Comparison of ENCODE assay signal across 8 cellular contexts in the genomic region with DNA sequence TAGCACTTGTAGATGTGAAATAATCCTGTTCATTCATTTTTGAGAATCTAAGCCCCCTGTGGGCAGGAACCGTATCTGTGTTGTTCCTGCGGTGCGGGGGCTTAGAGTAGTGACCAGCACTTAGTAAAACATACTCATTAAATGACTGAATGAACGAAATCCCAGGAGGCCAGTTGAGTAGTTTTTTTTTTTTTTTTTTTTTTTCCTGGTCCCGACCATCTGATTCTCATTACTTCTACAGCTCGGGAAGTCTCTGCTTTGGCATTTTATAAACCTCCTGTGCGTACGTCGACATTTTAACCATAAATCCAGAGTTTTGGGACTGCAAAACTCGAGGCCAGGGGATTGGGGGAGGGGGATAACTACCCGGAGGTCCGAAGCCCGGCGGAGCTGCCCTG. TPM values are rescaled to one million over a fixed set of nuclear protein-coding genes. Genes with fewer than 3 reads are reported as not detected.
DNase-seq lines count a peak whose midpoint lies in the region; ATAC-seq, FAIRE-seq and TF ChIP-seq lines count a peak whose summit lies in the region.

No MANE protein-coding gene starts in this region.

- DNase-seq in H1 (ENCODE audit: low read depth in 1 of 2, low spot score in 2 of 2) (no peak), nephron progenitor cell (no peak), nucleus accumbens (lab: John Stamatoyannopoulos, UW) (no peak), GDM1 (lab: John Stamatoyannopoulos, UW) (no peak), DMS153 treated with DMSO at 0.1 percent for 48 hours (lab: John Stamatoyannopoulos, UW; ENCODE audit: unreplicated experiment) (no peak)

- H4K91ac ChIP-seq in H1 (replicated peaks; ENCODE audit: insufficient read length, low read length), result peak overlapping the region; percentile 91

- H3K9me3 Mint-ChIP-seq in nephron progenitor cell, result no peaks in the 10 kb centered on the region

- H2AFZ ChIP-seq in OCI-LY1 (ENCODE audit: low read length) (no peak overlapping the region), H1 (ENCODE audit: low read length) (no peak overlapping the region)

- TF ChIP-seq EP300 in H1 (IDR thresholded peaks at IDR 0.05; ENCODE audit: borderline replicate concordance in 1 of 2, low read depth in 2 of 2, low read length in 2 of 2), result no peak

- H3K9ac ChIP-seq in BLaER1 (peak overlapping the region; percentile 67; the same call in 1 of the 2 replicates), OCI-LY1 (ENCODE audit: low read length) (no peak overlapping the region), H1 (replicated peaks in 1 of 4; ENCODE audit: extremely low read depth in 1 of 4, low read depth in 3 of 4, low read length in 3 of 4) (no peak overlapping the region; a peak in 1 of 7 replicates)

- no peak overlapping the region for H4K5ac ChIP-seq in H1 (ENCODE audit: insufficient read length, low read depth, low read length)

- H2BK12ac ChIP-seq in H1 (ENCODE audit: low read depth, low read length), result peak overlapping the region; percentile 62; the same call in 1 of the 2 replicates

- CTCF ChIA-PET in H1 (lab: Charles Lee; ENCODE audit: partially characterized antibody), result interaction anchor here (0.6 to 2.6 kb wide), 4 partner anchors 22 to 193 kb away, joined by 4 to 8 read pairs (median 6); no protein-coding TSS in a partner anchor

- H2BK20ac ChIP-seq in H1 (ENCODE audit: low read length), result no peak overlapping the region

- no peak for TF ChIP-seq RAD21 in H1 (IDR thresholded peaks at IDR 0.05 in 1 of 2, conservative IDR thresholded peaks at IDR 0.05 in 1 of 2; ENCODE audit: low read depth in 2 of 2, low read length in 2 of 2)

- H4K20me1 ChIP-seq in BLaER1, result peaks cover 23% of the 10 kb centered on the region
- H4K20me1 ChIP-seq in OCI-LY1 (ENCODE audit: insufficient read depth, low read length), result no peaks in the 10 kb centered on the region
- H4K20me1 ChIP-seq in H1 (replicated peaks in 1 of 2; ENCODE audit: control insufficient read depth in 1 of 2, insufficient read depth in 2 of 2, low read length in 2 of 2), result no peaks in the 10 kb centered on the region

- H3K4me1 ChIP-seq in BLaER1 (peaks cover 23% of the 10 kb centered on the region), OCI-LY1 (ENCODE audit: insufficient read depth, low read length, severe bottlenecking) (peaks cover 6% of the 10 kb centered on the region), H1 (replicated peaks in 1 of 4; ENCODE audit: control insufficient read depth in 3 of 4, insufficient read depth in 4 of 4, low read length in 3 of 4) (peaks cover 11 to 24% (median 20%) of the 10 kb centered on the region in 4 experiments)

- no peaks in the 10 kb centered on the region for H3K36me3 Mint-ChIP-seq in nephron progenitor cell (ENCODE audit: low read depth)

- TF ChIP-seq CTCF in OCI-LY1 (IDR thresholded peaks at IDR 0.05; ENCODE audit: low read length) (no peak), H1 (IDR thresholded peaks at IDR 0.05; ENCODE audit: control extremely low read depth in 1 of 3, insufficient read depth in 1 of 3, low read depth in 1 of 3, low read length in 3 of 3) (no peak), nephron progenitor cell (IDR thresholded peaks at IDR 0.05) (no peak)

- H3K4me1 Mint-ChIP-seq in nephron progenitor cell, result peaks cover 59% of the 10 kb centered on the region

- peak overlapping the region; percentile 72 for H3K27ac ChIP-seq in BLaER1
- no peak overlapping the region for H3K27ac ChIP-seq in OCI-LY1 (ENCODE audit: low read depth, low read length, poor library complexity, severe bottlenecking)
- H3K27ac ChIP-seq in H1 (ENCODE audit: low read depth, low read length), result peak overlapping the region; percentile 77; the same call in 1 of the 2 replicates

- H3K27ac Mint-ChIP-seq in nephron progenitor cell, result peak overlapping the region; percentile 93

- H3F3A ChIP-seq in OCI-LY1 (ENCODE audit: insufficient read depth, low read length), result no peaks in the 10 kb centered on the region

- H3K27me3 ChIP-seq in BLaER1 (peaks cover 44% of the 10 kb centered on the region), OCI-LY1 (ENCODE audit: insufficient read depth, low read length) (peaks cover 8% of the 10 kb centered on the region; the same call in 1 of the 2 replicates), H1 (replicated peaks in 1 of 4; ENCODE audit: control insufficient read depth in 3 of 4, extremely low read depth in 1 of 4, insufficient read depth in 3 of 4, low read length in 3 of 4) (no peaks in the 10 kb centered on the region; a peak in 1 of 7 replicates)

- no peaks in the 10 kb centered on the region for H3K9me3 ChIP-seq in BLaER1
- H3K9me3 ChIP-seq in OCI-LY1 (ENCODE audit: low read length), result no peaks in the 10 kb centered on the region
- H3K9me3 ChIP-seq in H1 (ENCODE audit: insufficient read depth in 2 of 2, low read depth in 1 of 2, low read length in 1 of 2), result no peaks in the 10 kb centered on the region

- H3K4me3 ChIP-seq in BLaER1, result peak overlapping the region; percentile 68
- H3K4me3 ChIP-seq in OCI-LY1 (ENCODE audit: low read depth, low read length, poor library complexity, severe bottlenecking), result peak overlapping the region; percentile 63
- peak overlapping the region; percentile 37 to 65 (median 52); a peak in 6 of 8 replicates for H3K4me3 ChIP-seq in H1 (ENCODE audit: extremely low read depth in 1 of 4, insufficient read depth in 2 of 4, low read depth in 3 of 4, low read length in 4 of 4)

- POLR2A ChIA-PET in H1 (lab: Charles Lee; ENCODE audit: partially characterized antibody), result interaction anchor here (0.6 to 8.8 kb wide), 14 partner anchors 11 to 195 kb away, joined by 3 to 137 read pairs (median 4); a partner anchor contains a TSS

- H3K79me2 ChIP-seq in OCI-LY1 (ENCODE audit: insufficient read depth, low read length) (no peaks in the 10 kb centered on the region), H1 (ENCODE audit: control insufficient read depth in 1 of 2, insufficient read depth in 2 of 2, low read length in 2 of 2) (no peaks in the 10 kb centered on the region)

- peak overlapping the region; percentile 70 for H3K56ac ChIP-seq in H1 (replicated peaks; ENCODE audit: insufficient read length, low read depth, low read length)

- no peak overlapping the region for H4K8ac ChIP-seq in H1 (ENCODE audit: extremely low read depth, insufficient read depth, low read length)

- H3K4me3 Mint-ChIP-seq in nephron progenitor cell, result peak overlapping the region; percentile 70

- no peak overlapping the region for H3K4ac ChIP-seq in H1 (replicated peaks; ENCODE audit: insufficient read length, low read depth, low read length)

- H3K23me2 ChIP-seq in H1 (ENCODE audit: low read depth, low read length), result peaks cover 1% of the 10 kb centered on the region; the same call in 1 of the 2 replicates

- no peak overlapping the region for H3K23ac ChIP-seq in H1 (ENCODE audit: insufficient read length)

- peak overlapping the region; percentile 96 for H2BK120ac ChIP-seq in H1 (replicated peaks; ENCODE audit: low read depth, low read length)

- H3K18ac ChIP-seq in H1 (ENCODE audit: extremely low read depth, low read length), result peak overlapping the region; percentile 88

- H2BK5ac ChIP-seq in H1 (ENCODE audit: low read depth, low read length), result peak overlapping the region; percentile 80

- H2BK15ac ChIP-seq in H1 (ENCODE audit: low read length), result no peak overlapping the region

- WGBS in H1 (ENCODE audit: extremely low coverage in 1 of 2, insufficient coverage in 1 of 2, insufficient read length in 1 of 2, insufficient replicate concordance in 2 of 2, low coverage in 1 of 2, low lambda C conversion rate in 2 of 2, missing lambda C conversion rate in 1 of 2), 2 experiments, result 15% methylated on average over 9 of the region's 14 CpGs; no CpG with 5 or more reads in 1 of the 2 experiments

- no peak for FAIRE-seq in H1 (lab: Jason Lieb, UNC)

- no peak for TF ChIP-seq POLR2A in H1 (IDR thresholded peaks at IDR 0.05; ENCODE audit: control extremely low read depth in 1 of 2, low read depth in 2 of 2, low read length in 2 of 2)

- no peaks in the 10 kb centered on the region for H3K27me3 Mint-ChIP-seq in nephron progenitor cell (ENCODE audit: low read depth, poor library complexity)

- no peak overlapping the region for H3K14ac ChIP-seq in H1 (ENCODE audit: insufficient read length)

- H3K79me1 ChIP-seq in H1 (ENCODE audit: low read depth, low read length), result no peaks in the 10 kb centered on the region

- no peak for ATAC-seq in HG03108 (IDR thresholded peaks at IDR 0.05; ENCODE audit: unreplicated experiment)

- H3K36me3 ChIP-seq in BLaER1, result no peaks in the 10 kb centered on the region
- no peaks in the 10 kb centered on the region for H3K36me3 ChIP-seq in OCI-LY1 (ENCODE audit: insufficient read depth, low read length)
- H3K36me3 ChIP-seq in H1 (ENCODE audit: control insufficient read depth in 2 of 4, insufficient read depth in 4 of 4, low read length in 3 of 4), result no peaks in the 10 kb centered on the region

- H3K9me2 ChIP-seq in OCI-LY1 (ENCODE audit: low read depth, low read length), result no peaks in the 10 kb centered on the region

- peak overlapping the region; percentile 96 for H3K4me2 ChIP-seq in BLaER1
- H3K4me2 ChIP-seq in OCI-LY1 (ENCODE audit: low read length), result peak overlapping the region; percentile 80
- H3K4me2 ChIP-seq in H1 (ENCODE audit: insufficient read depth in 1 of 2, low read depth in 2 of 2, low read length in 2 of 2), result peak overlapping the region; percentile 71 to 78

- H2AK5ac ChIP-seq in H1 (ENCODE audit: low read depth, low read length), result peak overlapping the region; percentile 32; the same call in 1 of the 2 replicates

TF ChIP-seq in H1, 55 proteins besides CTCF, POLR2A, EP300 and RAD21 (continues in another document):
- TF ChIP-seq KDM1A (IDR thresholded peaks at IDR 0.05; ENCODE audit: borderline replicate concordance, low read length) (peak; percentile 83; the same call in 1 of the 2 replicates), HDAC2 (IDR thresholded peaks at IDR 0.05; ENCODE audit: borderline replicate concordance in 1 of 2, low read depth in 2 of 2, low read length in 2 of 2) (no peak), BCL11A (IDR thresholded peaks at IDR 0.05; ENCODE audit: low read depth in 2 of 2, low read length in 2 of 2) (no peak)

RNA-seq across cellular contexts. Expression of a gene that starts 31.5 kb away (rescaled TPM):
- total RNA-seq in H1 (2021; fragmentation: NEBNext Ultra II Directional; extraction: Animal tissue kit (Norgen Biotek cat#: 25700)), result 98.2 and 113 TPM in 2 replicates
- polyA plus RNA-seq in H1 (2011; rRNA removed), result 59.1 and 80.0 TPM in 2 replicates
- 30.4 TPM for polyA plus RNA-seq in H1 (2011; cell fraction: cytosol; rRNA removed)
- 77.2 TPM for polyA plus RNA-seq in H1 (2011; cell fraction: nucleus; rRNA removed)
- 48.8 to 66.0 TPM (median 56.2 TPM) in 4 replicates for polyA plus RNA-seq in H1 (2012, experiment 1 of 2)
- 30.7 TPM for polyA plus RNA-seq in H1 (2012, experiment 2 of 2)
- polyA plus RNA-seq in H1 (2013, experiment 1 of 2), result 97.0 TPM
- polyA plus RNA-seq in H1 (2013, experiment 2 of 2), result 102 TPM
- 78.2 and 94.7 TPM in 2 replicates for polyA minus RNA-seq in H1 (2011; rRNA and poly(A)+ RNA removed)
- 44.6 TPM for polyA minus RNA-seq in H1 (2011; cell fraction: cytosol; rRNA and poly(A)+ RNA removed)
- 95.5 TPM for polyA minus RNA-seq in H1 (2011; cell fraction: nucleus; rRNA and poly(A)+ RNA removed)
